Comparison of ENCODE assay signal across 32 cellular contexts in genomic region chr1:15945832-15946448, GRCh38. TPM values are rescaled to one million over a fixed set of nuclear protein-coding genes. Genes with fewer than 3 reads are reported as not detected.
DNase-seq lines count a peak whose midpoint lies in the region; ATAC-seq and TF ChIP-seq lines count a peak whose summit lies in the region.
"Had no signal": no experiment of that assay in that cellular context is flagged by ENCODE, and none has a peak within 500 bp of the region (broad histone marks: within the 10 kb centered on the region; RNA-seq: fewer than 3 reads in every experiment).

No MANE protein-coding gene starts in this region.

- intact Hi-C loops in CD4-positive, alpha-beta memory T cell (cut with micrococcal nuclease) = no loop called here
- intact Hi-C loops in spleen (cut with DNase I; ENCODE audit: low total_unique reads) = no loop called here
- intact Hi-C loops in posterior vena cava (cut with DNase I) = no loop called here

- no peak overlapping the region for H3K4me3 ChIP-seq in CD4-positive, alpha-beta memory T cell (ENCODE audit: low read length in 2 of 2)
- no peak overlapping the region for H3K4me3 ChIP-seq in spleen
- H3K4me3 ChIP-seq: breast epithelium, lower lobe of right lung, right atrium auricular region, SK-N-MC, smooth muscle cell had no signal

- H3K9me3 Mint-ChIP-seq in CD4-positive, alpha-beta memory T cell = no peaks in the 10 kb centered on the region
- no peaks in the 10 kb centered on the region for H3K9me3 Mint-ChIP-seq in activated naive CD8-positive, alpha-beta T cell treated with anti-CD3 and anti-CD28 coated beads, Interleukin-2, amount 50 U/mL, for 24 hours
- H3K9me3 Mint-ChIP-seq: T-helper 1 cell treated with Interleukin-12 subunit alpha and Interleukin-12 subunit beta and Interleukin-4 antibody, amounts not matched to agents 30 μg/mL and 1 μg/mL, for 36 hours had no signal

- no peaks in the 10 kb centered on the region for H3K9me3 ChIP-seq in CD4-positive, alpha-beta memory T cell (ENCODE audit: control insufficient read depth in 1 of 2, low read length in 2 of 2)
- H3K9me3 ChIP-seq in spleen = no peaks in the 10 kb centered on the region
- H3K9me3 ChIP-seq: breast epithelium, lower lobe of right lung, right atrium auricular region had no signal

- H3K27ac Mint-ChIP-seq in CD4-positive, alpha-beta memory T cell = peak overlapping the region in 4 of 7 donors; percentile 59 to 72 (median 67)
- peak overlapping the region; percentile 74 for H3K27ac Mint-ChIP-seq in activated naive CD8-positive, alpha-beta T cell treated with anti-CD3 and anti-CD28 coated beads, Interleukin-2, amount 50 U/mL, for 24 hours
- H3K27ac Mint-ChIP-seq: T-helper 1 cell treated with Interleukin-12 subunit alpha and Interleukin-12 subunit beta and Interleukin-4 antibody, amounts not matched to agents 30 μg/mL and 1 μg/mL, for 36 hours had no signal

- H3K27me3 Mint-ChIP-seq in CD4-positive, alpha-beta memory T cell = peaks cover 0 to 1% of the 10 kb centered on the region in 2 donors
- H3K27me3 Mint-ChIP-seq in activated naive CD8-positive, alpha-beta T cell treated with anti-CD3 and anti-CD28 coated beads, Interleukin-2, amount 50 U/mL, for 24 hours = no peaks in the 10 kb centered on the region

- no peaks in the 10 kb centered on the region for H3K27me3 ChIP-seq in CD4-positive, alpha-beta memory T cell (ENCODE audit: insufficient read depth, low read length)
- no peaks in the 10 kb centered on the region for H3K27me3 ChIP-seq in spleen (replicated peaks in 1 of 7)
- H3K27me3 ChIP-seq: breast epithelium, right atrium auricular region had no signal

- no peak overlapping the region for H3K4me3 Mint-ChIP-seq in CD4-positive, alpha-beta memory T cell
- H3K4me3 Mint-ChIP-seq in activated naive CD8-positive, alpha-beta T cell treated with anti-CD3 and anti-CD28 coated beads, Interleukin-2, amount 50 U/mL, for 24 hours = no peak overlapping the region
- H3K4me3 Mint-ChIP-seq: T-helper 1 cell treated with Interleukin-12 subunit alpha and Interleukin-12 subunit beta and Interleukin-4 antibody, amounts not matched to agents 30 μg/mL and 1 μg/mL, for 36 hours had no signal

- no peak for DNase-seq in CD4-positive, alpha-beta memory T cell
- DNase-seq in GM20000 (ENCODE audit: low spot score) (peak; percentile 25), spleen (peak; percentile 65), posterior vena cava (ENCODE audit: low spot score) (no peak), NCI-H2107 (lab: John Stamatoyannopoulos, UW) (no peak)
- DNase-seq in activated naive CD8-positive, alpha-beta T cell treated with anti-CD3 and anti-CD28 coated beads, Interleukin-2, amount 50 U/mL, for 24 hours = no peak
- DNase-seq: activated CD4-positive, CD25-positive, alpha-beta regulatory T cell treated with anti-CD3 and anti-CD28 coated beads, Interleukin-2, amount 50 U/mL, for 72 hours; amygdala; DMS79 treated with DMSO at 0.1 percent for 48 hours; effector memory CD4-positive, alpha-beta T cell; foreskin fibroblast; GF-D8; Karpas-422; lower lobe of right lung; NCI-H1436 treated with DMSO at 0.1 percent for 48 hours; NCI-H82; RPMI8226; stimulated activated CD4-positive, alpha-beta T cell treated with anti-CD3 and anti-CD28 coated beads, Interleukin-2, amount 100 ng/mL, for 24 hours; substantia nigra had no signal

- H3K27ac ChIP-seq in CD4-positive, alpha-beta memory T cell (ENCODE audit: low read depth, low read length) = no peak overlapping the region
- H3K27ac ChIP-seq in spleen = peak overlapping the region in 1 of 8 donors; percentile 14
- H3K27ac ChIP-seq: breast epithelium, lower lobe of right lung, parathyroid adenoma, right atrium auricular region, SK-N-MC had no signal

- ATAC-seq in activated naive CD8-positive, alpha-beta T cell treated with anti-CD3 and anti-CD28 coated beads, Interleukin-2, amount 50 U/mL, for 24 hours = no peak
- no peak for ATAC-seq in HG02610 (IDR thresholded peaks at IDR 0.05; ENCODE audit: unreplicated experiment)
- ATAC-seq: esophagus mucosa, HCT116, lower lobe of right lung had no signal

- H3K4me1 ChIP-seq in CD4-positive, alpha-beta memory T cell (ENCODE audit: insufficient read depth, low read length) = peaks cover 33% of the 10 kb centered on the region
- peaks cover 26 to 61% (median 41%) of the 10 kb centered on the region in 6 donors for H3K4me1 ChIP-seq in spleen

- peaks cover 50% of the 10 kb centered on the region for H3K36me3 ChIP-seq in CD4-positive, alpha-beta memory T cell (ENCODE audit: insufficient read depth, low read length)
- H3K36me3 ChIP-seq in spleen = peaks cover 5 to 77% (median 70%) of the 10 kb centered on the region in 6 donors

- TF ChIP-seq CTCF in GM20000 (IDR thresholded peaks at IDR 0.05; ENCODE audit: extremely low read depth, missing control alignments) (no peak), spleen (IDR thresholded peaks at IDR 0.05 in 8 of 11, conservative IDR thresholded peaks at IDR 0.05 in 3 of 11) (no peak)

- 92 to 99% (median 95%) methylated on average over 5 to 17 of the region's 17 CpGs for WGBS in spleen, 5 donors

- H3K36me3 Mint-ChIP-seq in CD4-positive, alpha-beta memory T cell = peaks cover 16 to 50% of the 10 kb centered on the region in 2 donors
- H3K36me3 Mint-ChIP-seq in activated naive CD8-positive, alpha-beta T cell treated with anti-CD3 and anti-CD28 coated beads, Interleukin-2, amount 50 U/mL, for 24 hours (ENCODE audit: low read depth) = peaks cover 27% of the 10 kb centered on the region

- CTCF ChIA-PET in CD4-positive, alpha-beta memory T cell (lab: Charles Lee; ENCODE audit: partially characterized antibody) = no interaction called here

- no peak for TF ChIP-seq POLR2A in spleen (IDR thresholded peaks at IDR 0.05)

- peaks cover 29 to 46% (median 32%) of the 10 kb centered on the region in 4 donors for H3K4me1 Mint-ChIP-seq in CD4-positive, alpha-beta memory T cell
- peaks cover 46% of the 10 kb centered on the region for H3K4me1 Mint-ChIP-seq in activated naive CD8-positive, alpha-beta T cell treated with anti-CD3 and anti-CD28 coated beads, Interleukin-2, amount 50 U/mL, for 24 hours

- POLR2A ChIA-PET in CD4-positive, alpha-beta memory T cell (lab: Charles Lee; ENCODE audit: partially characterized antibody) = no interaction called here

RNA-seq across cellular contexts. Expression of gene ZBTB17, which starts 30.0 kb away (rescaled TPM):
- 10 to 100 TPM; 52.6 to 61.0 TPM for total RNA-seq in CD4-positive, alpha-beta memory T cell
- polyA plus RNA-seq in CD4-positive, alpha-beta memory T cell = 10 to 100 TPM in 1 of 2 donors, 1 to 10 TPM in 1; 5.2 to 24.3 TPM
- total RNA-seq in spleen (10 to 100 TPM; 36.8 to 73.4 (median 52.1) TPM), posterior vena cava (10 to 100 TPM; 31.6 to 38.7 TPM)
- polyA plus RNA-seq in spleen = 100 to 1,000 TPM in 2 of 3 donors, 10 to 100 TPM in 1; 46.5 to 139 (median 111) TPM

RNA-seq across cellular contexts. Expression of gene SRARP, which starts 58.1 kb away (rescaled TPM):
- total RNA-seq in CD4-positive, alpha-beta memory T cell = not detected
- polyA plus RNA-seq in CD4-positive, alpha-beta memory T cell = not detected
- total RNA-seq in spleen (not detected), posterior vena cava (not detected)
- not detected for polyA plus RNA-seq in spleen
- total RNA-seq: activated CD8-positive, alpha-beta memory T cell treated with anti-CD3 and anti-CD28 coated beads for 36 hours; esophagus mucosa; mononuclear cell; smooth muscle cell; ureter had no signal
- polyA plus RNA-seq: neural cell, smooth muscle cell had no signal

Comparison
In these comparisons a context has a peak if more than half of its experiments do, and no peak if none do; other contexts are left out.
1. DNase-seq: peak in GM20000 (single experiment) and spleen (single experiment); none in CD4-positive, alpha-beta memory T cell (0 of 5), activated naive CD8-positive, alpha-beta T cell treated with anti-CD3 and anti-CD28 coated beads, Interleukin-2, amount 50 U/mL, for 24 hours (single experiment), posterior vena cava (single experiment) and NCI-H2107 (single experiment).